In the genomic region with DNA sequence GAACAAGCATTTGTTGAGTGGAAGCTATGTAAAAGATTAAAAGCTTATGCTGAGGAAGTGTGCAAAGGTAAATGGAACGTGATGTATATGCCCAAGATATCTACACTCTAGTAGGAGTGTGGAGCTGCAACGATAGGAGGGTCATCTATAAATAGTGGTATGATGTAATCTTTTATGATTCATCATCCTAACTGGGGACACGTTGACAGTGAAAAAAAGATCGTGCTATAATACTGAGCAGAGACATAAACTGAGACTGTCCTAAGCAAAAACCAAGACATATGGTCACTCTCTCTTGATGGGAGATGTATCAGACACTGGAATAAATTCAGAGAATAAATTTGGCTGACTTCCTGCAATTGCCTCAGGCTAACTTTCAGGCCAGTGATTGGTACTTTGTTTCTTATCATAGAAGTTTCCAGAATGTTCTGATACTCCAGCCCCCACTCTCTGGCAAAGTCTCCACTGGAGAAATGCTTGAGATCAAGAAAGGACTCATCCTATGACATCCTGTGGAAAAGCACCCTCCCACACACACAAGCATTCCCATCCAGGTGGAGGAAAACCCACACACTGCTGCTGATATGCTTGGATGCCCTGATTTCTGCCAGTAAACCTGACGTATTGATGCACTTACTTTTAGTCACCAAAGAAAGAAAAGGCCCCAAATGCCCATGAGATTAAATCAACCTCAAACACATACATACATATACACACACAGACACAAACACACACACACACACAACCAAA, we compare ENCODE assay signal across 17 cellular contexts. TPM values are rescaled to one million over a fixed set of nuclear protein-coding genes. Genes with fewer than 3 reads are reported as not detected.
DNase-seq lines count a peak whose midpoint lies in the region; ATAC-seq and TF ChIP-seq lines count a peak whose summit lies in the region.
"Had no signal": no experiment of that assay in that cellular context is flagged by ENCODE, and none has a peak within 500 bp of the region (broad histone marks: within the 10 kb centered on the region; RNA-seq: fewer than 3 reads in every experiment).

No MANE protein-coding gene starts in this region.

- H3K9me3 ChIP-seq in lower lobe of right lung: no peaks in the 10 kb centered on the region

- peak; percentile 6 for DNase-seq in GM04503 (ENCODE audit: low read depth)
- peak; percentile 6 for DNase-seq in NB4 (ENCODE audit: low read depth)
- peak; percentile 17 for DNase-seq in cerebellum (ENCODE audit: low spot score)
- DNase-seq in myocyte (ENCODE audit: low read depth): peak; percentile 3
- DNase-seq in HUDEP-2 (lab: John Stamatoyannopoulos, UW; ENCODE audit: unreplicated experiment in 76 of 76): no peak
- no peak for DNase-seq in immature natural killer cell
- DNase-seq in lower lobe of right lung: no peak
- DNase-seq: activated CD8-positive, alpha-beta memory T cell treated with anti-CD3 and anti-CD28 coated beads, Interleukin-2, amount 10 ng/mL, durations not matched to agents 7 days and 5 days; CD4-positive, alpha-beta T cell; GF-D8; NCI-H1694 treated with DMSO at 0.1 percent for 48 hours; NCI-H526; SHP77 had no signal

- ATAC-seq in lower lobe of right lung: no peak
- ATAC-seq in HG03039 (IDR thresholded peaks at IDR 0.05; ENCODE audit: unreplicated experiment): no peak
- ATAC-seq: activated CD8-positive, alpha-beta memory T cell treated with anti-CD3 and anti-CD28 coated beads, Interleukin-2, amount 10 ng/mL, durations not matched to agents 7 days and 5 days; activated naive CD4-positive, alpha-beta T cell treated with anti-CD3 and anti-CD28 coated beads, Interleukin-2, amount 50 U/mL, for 72 hours had no signal

- H3K9me3 Mint-ChIP-seq in immature natural killer cell: peaks cover 6 to 46% (median 24%) of the 10 kb centered on the region in 6 donors

- no peaks in the 10 kb centered on the region for H3K27me3 ChIP-seq in lower lobe of right lung (ENCODE audit: low read depth)

- no peaks in the 10 kb centered on the region for H3K4me1 ChIP-seq in lower lobe of right lung

- H3K36me3 Mint-ChIP-seq in immature natural killer cell: peaks cover 0 to 3% (median 0%) of the 10 kb centered on the region in 3 donors
- H3K36me3 Mint-ChIP-seq: activated CD8-positive, alpha-beta memory T cell treated with anti-CD3 and anti-CD28 coated beads, Interleukin-2, amount 10 ng/mL, durations not matched to agents 7 days and 5 days; activated naive CD4-positive, alpha-beta T cell treated with anti-CD3 and anti-CD28 coated beads, Interleukin-2, amount 50 U/mL, for 72 hours had no signal

- H3K27ac ChIP-seq in lower lobe of right lung: no peak overlapping the region
- H3K27ac ChIP-seq: skin epidermis had no signal

- H3K4me1 Mint-ChIP-seq in immature natural killer cell: no peaks in the 10 kb centered on the region
- H3K4me1 Mint-ChIP-seq: activated CD8-positive, alpha-beta memory T cell treated with anti-CD3 and anti-CD28 coated beads, Interleukin-2, amount 10 ng/mL, durations not matched to agents 7 days and 5 days had no signal

- H3K4me3 Mint-ChIP-seq in immature natural killer cell: no peak overlapping the region
- H3K4me3 Mint-ChIP-seq: activated CD8-positive, alpha-beta memory T cell treated with anti-CD3 and anti-CD28 coated beads, Interleukin-2, amount 10 ng/mL, durations not matched to agents 7 days and 5 days; CD4-positive, alpha-beta T cell had no signal

- TF ChIP-seq CTCF in NB4 (IDR thresholded peaks at IDR 0.05; ENCODE audit: low read depth, low read length) (no peak), lower lobe of right lung (IDR thresholded peaks at IDR 0.05) (no peak)

- H3K4me3 ChIP-seq in NB4 (ENCODE audit: low read depth, low read length) (no peak overlapping the region), lower lobe of right lung (no peak overlapping the region)
- H3K4me3 ChIP-seq: skin epidermis had no signal

- H3K27ac Mint-ChIP-seq in immature natural killer cell: no peak overlapping the region
- H3K27ac Mint-ChIP-seq: activated CD8-positive, alpha-beta memory T cell treated with anti-CD3 and anti-CD28 coated beads, Interleukin-2, amount 10 ng/mL, durations not matched to agents 7 days and 5 days; activated naive CD4-positive, alpha-beta T cell treated with anti-CD3 and anti-CD28 coated beads, Interleukin-2, amount 50 U/mL, for 72 hours; CD4-positive, alpha-beta T cell had no signal

- intact Hi-C loops in lower lobe of right lung (cut with DNase I): no loop called here

- no peak for TF ChIP-seq POLR2A in NB4 (IDR thresholded peaks at IDR 0.05; ENCODE audit: extremely low read depth, insufficient read length)

- no peaks in the 10 kb centered on the region for H3K36me3 ChIP-seq in lower lobe of right lung

- H3K27me3 Mint-ChIP-seq in immature natural killer cell (ENCODE audit: low read depth in 3 of 3): peaks cover 0 to 2% (median 0%) of the 10 kb centered on the region in 3 donors
- H3K27me3 Mint-ChIP-seq: activated CD8-positive, alpha-beta memory T cell treated with anti-CD3 and anti-CD28 coated beads, Interleukin-2, amount 10 ng/mL, durations not matched to agents 7 days and 5 days; CD4-positive, alpha-beta T cell had no signal

RNA-seq across cellular contexts. Expression of a gene that starts 9.0 kb away (rescaled TPM):
- total RNA-seq in cerebellum (0.27 TPM), myocyte (0.05 TPM in 1 of 2 replicates, not detected in the other), lower lobe of right lung (not detected)
- 0.74 TPM for polyA plus RNA-seq in myocyte (2012)
- polyA plus RNA-seq in immature natural killer cell: not detected
- total RNA-seq: activated CD8-positive, alpha-beta memory T cell treated with anti-CD3 and anti-CD28 coated beads, Interleukin-2, amount 10 ng/mL, durations not matched to agents 7 days and 5 days; activated naive CD4-positive, alpha-beta T cell treated with anti-CD3 and anti-CD28 coated beads, Interleukin-2, amount 50 U/mL, for 72 hours; CD4-positive, alpha-beta T cell had no signal
- polyA plus RNA-seq: neural cell had no signal

Comparison
In these comparisons a context has a peak if more than half of its experiments do, and no peak if none do; other contexts are left out.
1. DNase-seq: peak in GM04503 (single experiment), NB4 (single experiment), cerebellum (single experiment) and myocyte (single experiment); none in HUDEP-2 (0 of 76), immature natural killer cell (0 of 3) and lower lobe of right lung (single experiment).